Comparison of ENCODE assay signal across 16 cellular contexts in the genomic region with DNA sequence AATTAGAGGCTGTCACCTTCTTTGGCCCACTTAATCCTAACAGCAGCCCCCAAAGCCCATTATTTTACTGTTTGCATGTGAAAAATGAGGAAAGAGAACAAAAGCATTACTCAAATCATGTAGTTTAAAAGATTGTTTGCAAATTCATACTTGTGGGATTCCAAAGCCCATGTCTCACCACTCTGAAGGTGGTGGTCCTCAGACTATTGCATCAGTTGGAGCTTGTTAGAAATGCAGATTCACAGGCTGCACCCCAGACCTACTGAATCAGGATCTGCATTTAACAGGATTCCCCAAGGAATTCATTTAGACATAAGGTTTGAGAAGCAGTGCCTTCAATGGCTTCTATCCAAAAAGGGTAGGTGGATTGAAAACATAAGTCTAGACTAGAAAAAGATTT.
DNase-seq lines count a peak whose midpoint lies in the region; ATAC-seq and TF ChIP-seq lines count a peak whose summit lies in the region.
"Had no signal": no experiment of that assay in that cellular context is flagged by ENCODE, and none has a peak within 500 bp of the region (broad histone marks: within the 10 kb centered on the region; RNA-seq: fewer than 3 reads in every experiment).

No MANE protein-coding gene starts in this region.

- H3K36me3 Mint-ChIP-seq in MCF 10A (ENCODE audit: insufficient read depth, unreplicated experiment) (no peaks in the 10 kb centered on the region), T-cell (no peaks in the 10 kb centered on the region)
- H3K36me3 Mint-ChIP-seq: natural killer cell treated with Interleukin-12 subunit alpha and Interleukin-12 subunit beta and Interleukin-15 and Interleukin-18, amount 100 ng/mL, for 72 hours; stimulated activated effector memory CD8-positive, alpha-beta T cell treated with anti-CD3 and anti-CD28 coated beads, Interleukin-12 subunit alpha, Interleukin-12 subunit beta, amount 100 ng/mL, for 72 hours had no signal

- H3K36me3 ChIP-seq in mammary epithelial cell (ENCODE audit: insufficient read depth, low read length), result no peaks in the 10 kb centered on the region
- no peaks in the 10 kb centered on the region for H3K36me3 ChIP-seq in stomach
- H3K36me3 ChIP-seq in body of pancreas (replicated peaks in 1 of 2; ENCODE audit: insufficient read depth in 1 of 2, low read depth in 2 of 2), result no peaks in the 10 kb centered on the region
- H3K36me3 ChIP-seq: tibial nerve had no signal

- dilution Hi-C loops in mammary epithelial cell (cut with HindIII; ENCODE audit: low sequenced_read_pairs), result loop anchor here (10.0 kb wide), 1 partner anchor 89 kb away; a partner anchor contains a TSS

- H3K27ac ChIP-seq in mammary epithelial cell (ENCODE audit: insufficient read depth, low read depth, low read length) (peak overlapping the region; percentile 82), stomach (peak overlapping the region in 3 of 5 donors; percentile 30 to 51 (median 49)), substantia nigra (ENCODE audit: low read depth, low read length, poor library complexity, severe bottlenecking) (no peak overlapping the region), body of pancreas (peak overlapping the region in 2 of 4 donors; percentile 18 to 62)

- intact Hi-C loops in mammary epithelial cell (cut with micrococcal nuclease) (loop anchor here (1.0 to 10.0 kb wide), 13 partner anchors 40 to 519 kb away; a partner anchor contains a TSS), MCF 10A (cut with micrococcal nuclease) (loop anchor here (1.0 to 5.0 kb wide), 8 partner anchors 40 to 420 kb away; no protein-coding TSS in a partner anchor), stomach (cut with DNase I; ENCODE audit: low total_unique reads) (loop anchor here (10.0 kb wide), 1 partner anchor 349 kb away; no protein-coding TSS in a partner anchor), body of pancreas (cut with DNase I) (no loop called here)

- no peak overlapping the region for H3K27ac Mint-ChIP-seq in MCF 10A (ENCODE audit: low read depth, unreplicated experiment)
- no peak overlapping the region for H3K27ac Mint-ChIP-seq in T-cell
- H3K27ac Mint-ChIP-seq: activated CD4-positive, alpha-beta T cell treated with anti-CD3 and anti-CD28 coated beads, Interleukin-2, amount 10 ng/mL, durations not matched to agents 7 days and 5 days; natural killer cell treated with Interleukin-12 subunit alpha and Interleukin-12 subunit beta and Interleukin-15 and Interleukin-18, amount 100 ng/mL, for 72 hours; progenitor cell of endocrine pancreas; stimulated activated effector memory CD8-positive, alpha-beta T cell treated with anti-CD3 and anti-CD28 coated beads, Interleukin-12 subunit alpha, Interleukin-12 subunit beta, amount 100 ng/mL, for 72 hours had no signal

- CTCF ChIA-PET in mammary epithelial cell (lab: Charles Lee; ENCODE audit: low non-redundant PET) (interaction anchor here (0.6 to 1.4 kb wide), 8 partner anchors 20 to 1319 kb away, joined by 3 to 7 read pairs (median 4); no protein-coding TSS in a partner anchor), MCF 10A (lab: Yijun Ruan, JAX) (interaction anchor here (0.5 to 4.7 kb wide), 23 partner anchors 10 to 1298 kb away, joined by 3 to 40 read pairs (median 4); no protein-coding TSS in a partner anchor), T-cell (lab: Charles Lee) (no interaction called here)

- in situ Hi-C loops in mammary epithelial cell (cut with MboI; ENCODE audit: low sequenced_read_pairs in 2 of 2), result loop anchor here (10.0 kb wide), 4 partner anchors 89 to 419 kb away; a partner anchor contains a TSS

- POLR2A ChIA-PET in MCF 10A (lab: Yijun Ruan, JAX), result no interaction called here
- POLR2A ChIA-PET in T-cell (lab: Charles Lee), result no interaction called here

- ATAC-seq in T-cell (replicated peaks in 1 of 4), result no peak
- no peak for ATAC-seq in body of pancreas
- ATAC-seq: natural killer cell treated with Interleukin-12 subunit alpha and Interleukin-12 subunit beta and Interleukin-15 and Interleukin-18, amount 100 ng/mL, for 72 hours; Panc1; stimulated activated effector memory CD8-positive, alpha-beta T cell treated with anti-CD3 and anti-CD28 coated beads, Interleukin-12 subunit alpha, Interleukin-12 subunit beta, amount 100 ng/mL, for 72 hours had no signal

- no peaks in the 10 kb centered on the region for H3K79me2 ChIP-seq in mammary epithelial cell (ENCODE audit: insufficient read depth, low read length)

- peaks cover 9% of the 10 kb centered on the region for H3K4me1 Mint-ChIP-seq in MCF 10A (ENCODE audit: insufficient read depth, unreplicated experiment)
- H3K4me1 Mint-ChIP-seq in T-cell, result no peaks in the 10 kb centered on the region
- H3K4me1 Mint-ChIP-seq: activated CD4-positive, alpha-beta T cell treated with anti-CD3 and anti-CD28 coated beads, Interleukin-2, amount 10 ng/mL, durations not matched to agents 7 days and 5 days; stimulated activated effector memory CD8-positive, alpha-beta T cell treated with anti-CD3 and anti-CD28 coated beads, Interleukin-12 subunit alpha, Interleukin-12 subunit beta, amount 100 ng/mL, for 72 hours had no signal

- TF ChIP-seq POLR2A in stomach (IDR thresholded peaks at IDR 0.05) (no peak), body of pancreas (IDR thresholded peaks at IDR 0.05) (no peak)

- H3K4me3 Mint-ChIP-seq in MCF 10A (ENCODE audit: unreplicated experiment) (no peak overlapping the region), T-cell (no peak overlapping the region)
- H3K4me3 Mint-ChIP-seq: activated CD4-positive, alpha-beta T cell treated with anti-CD3 and anti-CD28 coated beads, Interleukin-2, amount 10 ng/mL, durations not matched to agents 7 days and 5 days; natural killer cell treated with Interleukin-12 subunit alpha and Interleukin-12 subunit beta and Interleukin-15 and Interleukin-18, amount 100 ng/mL, for 72 hours; stimulated activated effector memory CD8-positive, alpha-beta T cell treated with anti-CD3 and anti-CD28 coated beads, Interleukin-12 subunit alpha, Interleukin-12 subunit beta, amount 100 ng/mL, for 72 hours had no signal

- peaks cover 35% of the 10 kb centered on the region for H3K4me1 ChIP-seq in mammary epithelial cell (ENCODE audit: insufficient read depth, low read length)
- H3K4me1 ChIP-seq in stomach, result peaks cover 0 to 15% (median 1%) of the 10 kb centered on the region in 4 donors
- H3K4me1 ChIP-seq in body of pancreas, result no peaks in the 10 kb centered on the region

- H2AFZ ChIP-seq in mammary epithelial cell (ENCODE audit: low read depth, low read length), result no peak overlapping the region

- DNase-seq in mammary epithelial cell, result no peak
- no peak for DNase-seq in MCF 10A (ENCODE audit: unreplicated experiment)
- DNase-seq in amniotic epithelial cell (ENCODE audit: low read depth), result peak; percentile 1
- peak; percentile 16 for DNase-seq in fibroblast of mammary gland (ENCODE audit: low read depth)
- DNase-seq in stomach, result no peak
- no peak for DNase-seq in substantia nigra (lab: John Stamatoyannopoulos, UW)
- DNase-seq in T-cell, result no peak
- no peak for DNase-seq in body of pancreas
- DNase-seq: activated CD4-positive, alpha-beta T cell treated with anti-CD3 and anti-CD28 coated beads, Interleukin-2, amount 10 ng/mL, durations not matched to agents 7 days and 5 days; glutamatergic neuron had no signal

- H3K9ac ChIP-seq in mammary epithelial cell (ENCODE audit: insufficient read depth, low read length), result no peak overlapping the region

- no peak overlapping the region for H3K4me3 ChIP-seq in mammary epithelial cell (replicated peaks in 1 of 3; ENCODE audit: insufficient read depth in 1 of 3, low read depth in 2 of 3, low read length in 3 of 3)
- H3K4me3 ChIP-seq in fibroblast of mammary gland (ENCODE audit: control insufficient read depth, low read depth, low read length), result no peak overlapping the region
- no peak overlapping the region for H3K4me3 ChIP-seq in stomach
- no peak overlapping the region for H3K4me3 ChIP-seq in body of pancreas
- H3K4me3 ChIP-seq: coronary artery, tibial nerve had no signal

- no peaks in the 10 kb centered on the region for H3K9me3 Mint-ChIP-seq in MCF 10A (ENCODE audit: unreplicated experiment)
- H3K9me3 Mint-ChIP-seq in T-cell, result peaks cover 0 to 6% (median 0%) of the 10 kb centered on the region in 3 donors
- H3K9me3 Mint-ChIP-seq: activated CD4-positive, alpha-beta T cell treated with anti-CD3 and anti-CD28 coated beads, Interleukin-2, amount 10 ng/mL, durations not matched to agents 7 days and 5 days; natural killer cell treated with Interleukin-12 subunit alpha and Interleukin-12 subunit beta and Interleukin-15 and Interleukin-18, amount 100 ng/mL, for 72 hours; stimulated activated effector memory CD8-positive, alpha-beta T cell treated with anti-CD3 and anti-CD28 coated beads, Interleukin-12 subunit alpha, Interleukin-12 subunit beta, amount 100 ng/mL, for 72 hours had no signal

- H3K9me3 ChIP-seq in mammary epithelial cell (replicated peaks; ENCODE audit: insufficient read depth, low read length) (no peaks in the 10 kb centered on the region), stomach (no peaks in the 10 kb centered on the region), body of pancreas (no peaks in the 10 kb centered on the region)
- H3K9me3 ChIP-seq: tibial nerve had no signal

- no peaks in the 10 kb centered on the region for H4K20me1 ChIP-seq in mammary epithelial cell (ENCODE audit: insufficient read depth, low read length)

- no peaks in the 10 kb centered on the region for H3K27me3 ChIP-seq in mammary epithelial cell (ENCODE audit: insufficient read depth, low read length)
- H3K27me3 ChIP-seq in stomach, result no peaks in the 10 kb centered on the region
- no peaks in the 10 kb centered on the region for H3K27me3 ChIP-seq in body of pancreas
- H3K27me3 ChIP-seq: tibial nerve had no signal

- BruUV-seq in mammary epithelial cell (replicated peaks; lab: Mats Ljungman, UMichigan) (no TSS peak), MCF 10A (replicated peaks; lab: Mats Ljungman, UMichigan) (no TSS peak)

- no peak overlapping the region for H3K4me2 ChIP-seq in mammary epithelial cell (ENCODE audit: insufficient read depth, low read depth, low read length)

- H3K27me3 Mint-ChIP-seq in MCF 10A (ENCODE audit: insufficient read depth, unreplicated experiment) (no peaks in the 10 kb centered on the region), T-cell (peaks cover 0 to 1% of the 10 kb centered on the region in 2 donors)
- H3K27me3 Mint-ChIP-seq: activated CD4-positive, alpha-beta T cell treated with anti-CD3 and anti-CD28 coated beads, Interleukin-2, amount 10 ng/mL, durations not matched to agents 7 days and 5 days; natural killer cell treated with Interleukin-12 subunit alpha and Interleukin-12 subunit beta and Interleukin-15 and Interleukin-18, amount 100 ng/mL, for 72 hours; progenitor cell of endocrine pancreas had no signal

- TF ChIP-seq EP300 in stomach (IDR thresholded peaks at IDR 0.05), result no peak

- TF ChIP-seq CTCF in mammary epithelial cell (conservative IDR thresholded peaks at IDR 0.05 in 1 of 2, IDR thresholded peaks at IDR 0.05 in 1 of 2; ENCODE audit: extremely low read depth in 1 of 2, insufficient read depth in 1 of 2, low read depth in 1 of 2, low read length in 2 of 2) (no peak), MCF 10A (IDR thresholded peaks at IDR 0.05; ENCODE audit: unreplicated experiment) (no peak), fibroblast of mammary gland (conservative IDR thresholded peaks at IDR 0.05; ENCODE audit: control insufficient read depth, insufficient read depth, low read depth, low read length) (no peak), stomach (IDR thresholded peaks at IDR 0.05) (no peak), body of pancreas (IDR thresholded peaks at IDR 0.05) (no peak)

Comparison
In these comparisons a context has a peak if more than half of its experiments do, and no peak if none do; other contexts are left out.
1. DNase-seq: peak in amniotic epithelial cell (single experiment) and fibroblast of mammary gland (single experiment); none in mammary epithelial cell (single experiment), MCF 10A (single experiment), stomach (single experiment), substantia nigra (0 of 49), T-cell (0 of 34) and body of pancreas (0 of 4).
2. CTCF ChIA-PET loops: an anchor here in mammary epithelial cell (0.6 to 1.4 kb wide) and MCF 10A (0.5 to 4.7 kb wide); none called in T-cell.